ENCODE assay signal across 28 cellular contexts in genomic region chr5:90399251-90399650, GRCh38. TPM values are rescaled to one million over a fixed set of nuclear protein-coding genes. Genes with fewer than 3 reads are reported as not detected.
DNase-seq lines count a peak whose midpoint lies in the region; ATAC-seq, FAIRE-seq and TF ChIP-seq lines count a peak whose summit lies in the region.
"Had no signal": no experiment of that assay in that cellular context is flagged by ENCODE, and none has a peak within 500 bp of the region (broad histone marks: within the 10 kb centered on the region; RNA-seq: fewer than 3 reads in every experiment).

No MANE protein-coding gene starts in this region.

- no peaks in the 10 kb centered on the region for H3K9me3 Mint-ChIP-seq in central memory CD8-positive, alpha-beta T cell
- no peaks in the 10 kb centered on the region for H3K9me3 Mint-ChIP-seq in activated T-cell treated with anti-CD3 and anti-CD28 coated beads, Interleukin-2, amount 50 U/mL, for 72 hours
- H3K9me3 Mint-ChIP-seq: CD14-positive monocyte; CD8-positive, alpha-beta memory T cell; HFFc6 had no signal

- H3K4me3 Mint-ChIP-seq in central memory CD8-positive, alpha-beta T cell, result no peak overlapping the region
- no peak overlapping the region for H3K4me3 Mint-ChIP-seq in activated T-cell treated with anti-CD3 and anti-CD28 coated beads, Interleukin-2, amount 50 U/mL, for 72 hours
- H3K4me3 Mint-ChIP-seq: CD14-positive monocyte; CD8-positive, alpha-beta memory T cell; HFFc6 had no signal

- H2AFZ ChIP-seq in MM.1S (ENCODE audit: low read length), result no peak overlapping the region

- peak overlapping the region; percentile 56; the same call in 1 of the 2 replicates for H3K4me2 ChIP-seq in MM.1S (ENCODE audit: low read depth, low read length)

- peaks cover 12% of the 10 kb centered on the region for H3K36me3 Mint-ChIP-seq in central memory CD8-positive, alpha-beta T cell (ENCODE audit: insufficient read depth)
- peaks cover 5 to 11% of the 10 kb centered on the region in 2 donors for H3K36me3 Mint-ChIP-seq in activated T-cell treated with anti-CD3 and anti-CD28 coated beads, Interleukin-2, amount 50 U/mL, for 72 hours (ENCODE audit: insufficient read depth in 2 of 2)

- DNase-seq in D721Med (ENCODE audit: insufficient read length, low spot score) (no peak), MM.1S (no peak), NCI-H1105 (lab: John Stamatoyannopoulos, UW) (no peak), epidermal melanocyte (ENCODE audit: insufficient read length, low spot score) (no peak), midbrain (lab: John Stamatoyannopoulos, UW) (no peak)
- DNase-seq in central memory CD8-positive, alpha-beta T cell (ENCODE audit: low spot score in 2 of 2), result no peak
- DNase-seq in activated T-cell treated with anti-CD3 and anti-CD28 coated beads, Interleukin-2, amount 50 U/mL, for 72 hours, result no peak
- DNase-seq: BE2C; CD8-positive, alpha-beta memory T cell; DMS79 treated with DMSO at 0.1 percent for 48 hours; GOT3; HFFc6; KBM-7; NCI-H1092; NCI-H1436; NCI-H187; NCI-H2081 treated with DMSO at 0.1 percent for 48 hours; NCI-H2171; NCI-H345; NCI-H510A treated with DMSO at 0.1 percent for 48 hours; SIG-M5 had no signal

- H3K9ac ChIP-seq in MM.1S (ENCODE audit: low read length), result no peak overlapping the region

- H3K36me3 ChIP-seq in MM.1S (replicated peaks; ENCODE audit: insufficient read depth, low read length), result no peaks in the 10 kb centered on the region
- H3K36me3 ChIP-seq: BE2C had no signal

- no peak for ATAC-seq in central memory CD8-positive, alpha-beta T cell (replicated peaks; ENCODE audit: extremely low read depth, poor library complexity, severe bottlenecking)
- no peak for ATAC-seq in activated T-cell treated with anti-CD3 and anti-CD28 coated beads, Interleukin-2, amount 50 U/mL, for 72 hours (replicated peaks in 1 of 2)

- no peaks in the 10 kb centered on the region for H3F3A ChIP-seq in MM.1S (ENCODE audit: insufficient read depth, low read length)

- no peaks in the 10 kb centered on the region for H4K20me1 ChIP-seq in MM.1S (ENCODE audit: insufficient read depth, low read length)

- no peaks in the 10 kb centered on the region for H3K27me3 Mint-ChIP-seq in central memory CD8-positive, alpha-beta T cell
- H3K27me3 Mint-ChIP-seq in activated T-cell treated with anti-CD3 and anti-CD28 coated beads, Interleukin-2, amount 50 U/mL, for 72 hours (ENCODE audit: low read depth), result no peaks in the 10 kb centered on the region
- H3K27me3 Mint-ChIP-seq: CD8-positive, alpha-beta memory T cell had no signal

- H3K27me3 ChIP-seq in MM.1S (replicated peaks; ENCODE audit: insufficient read depth, low read length) (no peaks in the 10 kb centered on the region), layer of hippocampus (ENCODE audit: control insufficient read depth, insufficient read depth, low read length) (no peaks in the 10 kb centered on the region)
- H3K27me3 ChIP-seq: BE2C had no signal

- peak overlapping the region; percentile 25 for H3K27ac Mint-ChIP-seq in central memory CD8-positive, alpha-beta T cell (ENCODE audit: low read depth)
- no peak overlapping the region for H3K27ac Mint-ChIP-seq in activated T-cell treated with anti-CD3 and anti-CD28 coated beads, Interleukin-2, amount 50 U/mL, for 72 hours
- H3K27ac Mint-ChIP-seq: HFFc6 had no signal

- no peaks in the 10 kb centered on the region for H3K9me3 ChIP-seq in MM.1S (replicated peaks; ENCODE audit: insufficient read depth, low read length)
- H3K9me3 ChIP-seq: BE2C, HAP-1 had no signal

- H3K4me1 ChIP-seq in MM.1S (ENCODE audit: low read length), result 0 out of 2 replicates have a peak, but pooled peaks cover 4% of the 10 kb centered on the region
- H3K4me1 ChIP-seq: BE2C had no signal

- TF ChIP-seq CTCF in D721Med (IDR thresholded peaks at IDR 0.05; ENCODE audit: insufficient read depth, missing control alignments) (no peak), MM.1S (IDR thresholded peaks at IDR 0.05; ENCODE audit: low read length) (no peak)

- H3K79me2 ChIP-seq in MM.1S (ENCODE audit: low read length), result no peaks in the 10 kb centered on the region

- peak; percentile 32 for FAIRE-seq in D721Med (lab: Jason Lieb, UNC)
- FAIRE-seq: HTR-8/SVneo, RCC 7860 had no signal

- no peaks in the 10 kb centered on the region for H3K9me2 ChIP-seq in MM.1S (replicated peaks; ENCODE audit: insufficient read depth, low read length)

- H3K4me1 Mint-ChIP-seq in central memory CD8-positive, alpha-beta T cell, result no peaks in the 10 kb centered on the region
- peaks cover 7% of the 10 kb centered on the region for H3K4me1 Mint-ChIP-seq in activated T-cell treated with anti-CD3 and anti-CD28 coated beads, Interleukin-2, amount 50 U/mL, for 72 hours (ENCODE audit: low read depth)
- H3K4me1 Mint-ChIP-seq: CD14-positive monocyte had no signal

- H3K4me3 ChIP-seq in MM.1S (ENCODE audit: low read length), result no peak overlapping the region
- H3K4me3 ChIP-seq: HAP-1, SK-N-MC had no signal

- H3K27ac ChIP-seq in MM.1S (ENCODE audit: low read length), result no peak overlapping the region
- peak overlapping the region; percentile 81 for H3K27ac ChIP-seq in layer of hippocampus (ENCODE audit: low read depth, low read length)
- H3K27ac ChIP-seq: 22Rv1, SK-N-MC had no signal

RNA-seq across cellular contexts. Expression of gene CETN3, which starts 10.3 kb away (rescaled TPM):
- total RNA-seq in activated T-cell treated with anti-CD3 and anti-CD28 coated beads, Interleukin-2, amount 50 U/mL, for 72 hours, result 10 to 100 TPM; 29.3 to 30.1 TPM
